8 cellular contexts compared by ENCODE assay signal in genomic region chr2:111981666-111982065, GRCh38.
"Had no signal": no experiment of that assay in that cellular context is flagged by ENCODE, and none has a peak within 500 bp of the region (broad histone marks: within the 10 kb centered on the region; RNA-seq: fewer than 3 reads in every experiment).

No MANE protein-coding gene starts in this region.

- DNase-seq: GDM1, GF-D8 had no signal

- H3K4me3 ChIP-seq: GM12878 had no signal

- ATAC-seq: GM12878 had no signal

- FAIRE-seq: G401.6, GM12878, GM12891, GM12892, GM18507, GM19239 had no signal
